Comparison of ENCODE assay signal across 1 cellular context in the genomic region with DNA sequence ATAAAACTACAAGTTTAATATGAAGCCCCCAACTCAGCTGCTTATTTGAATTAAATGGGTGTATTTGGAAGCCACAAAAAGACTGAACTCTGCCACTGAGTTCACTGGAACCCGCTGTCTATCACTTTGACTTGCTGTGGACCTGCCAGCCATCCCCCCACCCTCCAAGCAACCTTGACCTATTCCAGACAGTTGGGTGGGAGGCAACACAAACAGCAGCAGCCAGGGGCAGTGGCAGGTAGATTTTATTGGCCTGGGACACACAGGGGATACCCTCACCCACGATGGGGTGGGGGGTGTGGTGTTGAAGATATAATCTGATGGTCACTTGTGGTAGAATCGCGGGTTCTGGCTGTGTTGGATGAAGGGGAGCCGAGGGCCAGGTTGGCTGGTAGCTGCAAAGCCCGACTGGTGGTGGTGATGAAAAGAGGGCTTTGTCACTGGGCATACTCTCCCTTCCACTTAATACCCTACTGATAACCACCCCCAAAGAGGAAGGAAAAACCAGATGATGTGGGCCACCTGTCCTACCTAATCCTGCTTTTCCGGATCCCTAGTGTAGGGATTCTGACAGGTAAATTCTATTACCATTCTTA.
TF ChIP-seq lines count a peak whose summit lies in the region.

No MANE protein-coding gene starts in this region.

TF ChIP-seq in K562, 482 proteins besides CTCF, POLR2A, EP300 and RAD21:
- TF ChIP-seq, protein P1, sequence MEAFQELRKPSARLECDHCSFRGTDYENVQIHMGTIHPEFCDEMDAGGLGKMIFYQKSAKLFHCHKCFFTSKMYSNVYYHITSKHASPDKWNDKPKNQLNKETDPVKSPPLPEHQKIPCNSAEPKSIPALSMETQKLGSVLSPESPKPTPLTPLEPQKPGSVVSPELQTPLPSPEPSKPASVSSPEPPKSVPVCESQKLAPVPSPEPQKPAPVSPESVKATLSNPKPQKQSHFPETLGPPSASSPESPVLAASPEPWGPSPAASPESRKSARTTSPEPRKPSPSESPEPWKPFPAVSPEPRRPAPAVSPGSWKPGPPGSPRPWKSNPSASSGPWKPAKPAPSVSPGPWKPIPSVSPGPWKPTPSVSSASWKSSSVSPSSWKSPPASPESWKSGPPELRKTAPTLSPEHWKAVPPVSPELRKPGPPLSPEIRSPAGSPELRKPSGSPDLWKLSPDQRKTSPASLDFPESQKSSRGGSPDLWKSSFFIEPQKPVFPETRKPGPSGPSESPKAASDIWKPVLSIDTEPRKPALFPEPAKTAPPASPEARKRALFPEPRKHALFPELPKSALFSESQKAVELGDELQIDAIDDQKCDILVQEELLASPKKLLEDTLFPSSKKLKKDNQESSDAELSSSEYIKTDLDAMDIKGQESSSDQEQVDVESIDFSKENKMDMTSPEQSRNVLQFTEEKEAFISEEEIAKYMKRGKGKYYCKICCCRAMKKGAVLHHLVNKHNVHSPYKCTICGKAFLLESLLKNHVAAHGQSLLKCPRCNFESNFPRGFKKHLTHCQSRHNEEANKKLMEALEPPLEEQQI (IDR thresholded peaks at IDR 0.05), result no peak
- TF ChIP-seq ZNF175 (CRISPR knock-in tag; IDR thresholded peaks at IDR 0.05; ENCODE audit: low read depth) (no peak), L3MBTL2 (IDR thresholded peaks at IDR 0.05) (no peak), RBFOX2 (IDR thresholded peaks at IDR 0.05; ENCODE audit: low read depth, low read length) (peak; percentile 33), POLR2G (IDR thresholded peaks at IDR 0.05; ENCODE audit: low read depth, low read length) (0 out of 2 replicates have a peak, but pooled peaks have one; percentile 10)
- TF ChIP-seq, protein P2, sequence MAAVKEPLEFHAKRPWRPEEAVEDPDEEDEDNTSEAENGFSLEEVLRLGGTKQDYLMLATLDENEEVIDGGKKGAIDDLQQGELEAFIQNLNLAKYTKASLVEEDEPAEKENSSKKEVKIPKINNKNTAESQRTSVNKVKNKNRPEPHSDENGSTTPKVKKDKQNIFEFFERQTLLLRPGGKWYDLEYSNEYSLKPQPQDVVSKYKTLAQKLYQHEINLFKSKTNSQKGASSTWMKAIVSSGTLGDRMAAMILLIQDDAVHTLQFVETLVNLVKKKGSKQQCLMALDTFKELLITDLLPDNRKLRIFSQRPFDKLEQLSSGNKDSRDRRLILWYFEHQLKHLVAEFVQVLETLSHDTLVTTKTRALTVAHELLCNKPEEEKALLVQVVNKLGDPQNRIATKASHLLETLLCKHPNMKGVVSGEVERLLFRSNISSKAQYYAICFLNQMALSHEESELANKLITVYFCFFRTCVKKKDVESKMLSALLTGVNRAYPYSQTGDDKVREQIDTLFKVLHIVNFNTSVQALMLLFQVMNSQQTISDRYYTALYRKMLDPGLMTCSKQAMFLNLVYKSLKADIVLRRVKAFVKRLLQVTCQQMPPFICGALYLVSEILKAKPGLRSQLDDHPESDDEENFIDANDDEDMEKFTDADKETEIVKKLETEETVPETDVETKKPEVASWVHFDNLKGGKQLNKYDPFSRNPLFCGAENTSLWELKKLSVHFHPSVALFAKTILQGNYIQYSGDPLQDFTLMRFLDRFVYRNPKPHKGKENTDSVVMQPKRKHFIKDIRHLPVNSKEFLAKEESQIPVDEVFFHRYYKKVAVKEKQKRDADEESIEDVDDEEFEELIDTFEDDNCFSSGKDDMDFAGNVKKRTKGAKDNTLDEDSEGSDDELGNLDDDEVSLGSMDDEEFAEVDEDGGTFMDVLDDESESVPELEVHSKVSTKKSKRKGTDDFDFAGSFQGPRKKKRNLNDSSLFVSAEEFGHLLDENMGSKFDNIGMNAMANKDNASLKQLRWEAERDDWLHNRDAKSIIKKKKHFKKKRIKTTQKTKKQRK (IDR thresholded peaks at IDR 0.05; ENCODE audit: borderline replicate concordance, low read depth, low read length), result no peak
